In genomic region chr16:57616871-57617270, GRCh38 we compare ENCODE assay signal across 27 cellular contexts. TPM values are rescaled to one million over a fixed set of nuclear protein-coding genes. Genes with fewer than 3 reads are reported as not detected.
DNase-seq lines count a peak whose midpoint lies in the region; ATAC-seq and TF ChIP-seq lines count a peak whose summit lies in the region.
"Had no signal": no experiment of that assay in that cellular context is flagged by ENCODE, and none has a peak within 500 bp of the region (broad histone marks: within the 10 kb centered on the region; RNA-seq: fewer than 3 reads in every experiment).

No MANE protein-coding gene starts in this region.

- H3K36me3 ChIP-seq in thyroid gland, result no peaks in the 10 kb centered on the region
- H3K36me3 ChIP-seq: cardiac muscle cell, pancreas, upper lobe of left lung had no signal

- no peaks in the 10 kb centered on the region for H3K9me3 ChIP-seq in thyroid gland
- H3K9me3 ChIP-seq: pancreas, upper lobe of left lung had no signal

- H3K4me3 ChIP-seq in thyroid gland (replicated peaks in 1 of 3), result no peak overlapping the region
- H3K4me3 ChIP-seq: cardiac muscle cell, dorsolateral prefrontal cortex, pancreas, upper lobe of left lung had no signal

- H3K27me3 ChIP-seq in thyroid gland, result no peaks in the 10 kb centered on the region
- H3K27me3 ChIP-seq: cardiac muscle cell, dorsolateral prefrontal cortex, pancreas, upper lobe of left lung had no signal

- peaks cover 11% of the 10 kb centered on the region for H3K4me1 Mint-ChIP-seq in activated CD4-positive, alpha-beta T cell treated with anti-CD3 and anti-CD28 coated beads, Interleukin-2, amount 10 ng/mL, durations not matched to agents 24 days and 14 days

- ATAC-seq in left cardiac atrium, result peak in 1 of 2 donors; percentile 25
- ATAC-seq in GM19463 (IDR thresholded peaks at IDR 0.05; ENCODE audit: unreplicated experiment), result no peak
- ATAC-seq: HepG2; pancreas; stimulated activated naive CD8-positive, alpha-beta T cell treated with anti-CD3 and anti-CD28 coated beads, Interleukin-15, amount 100 ng/mL, for 72 hours had no signal

- peak overlapping the region; percentile 49 for H3K27ac Mint-ChIP-seq in activated CD4-positive, alpha-beta T cell treated with anti-CD3 and anti-CD28 coated beads, Interleukin-2, amount 10 ng/mL, durations not matched to agents 24 days and 14 days
- H3K27ac Mint-ChIP-seq: T-helper 1 cell treated with Interleukin-12 subunit alpha and Interleukin-12 subunit beta and Interleukin-4 antibody, amounts not matched to agents 30 μg/mL and 1 μg/mL, for 36 hours had no signal

- WGBS in thyroid gland, 2 donors, result 84 to 88% methylated on average over 4 of the region's 4 CpGs

- H3K36me3 Mint-ChIP-seq in activated CD4-positive, alpha-beta T cell treated with anti-CD3 and anti-CD28 coated beads, Interleukin-2, amount 10 ng/mL, durations not matched to agents 24 days and 14 days (ENCODE audit: low read depth), result no peaks in the 10 kb centered on the region
- H3K36me3 Mint-ChIP-seq: natural killer cell had no signal

- intact Hi-C loops in activated CD4-positive, alpha-beta T cell treated with anti-CD3 and anti-CD28 coated beads, Interleukin-2, amount 10 ng/mL, durations not matched to agents 24 days and 14 days (cut with micrococcal nuclease), result no loop called here
- intact Hi-C loops in left cardiac atrium (cut with DNase I), result no loop called here
- intact Hi-C loops in thyroid gland (cut with DNase I), result no loop called here

- CTCF ChIA-PET in RWPE1 (lab: Yijun Ruan, JAX), result no interaction called here

- peak overlapping the region; percentile 95 for H3K27ac ChIP-seq in RWPE1
- peak overlapping the region in 2 of 3 donors; percentile 94 to 99 for H3K27ac ChIP-seq in thyroid gland
- H3K27ac ChIP-seq: C4-2B, cardiac muscle cell, dorsolateral prefrontal cortex, upper lobe of left lung had no signal

- no peak for TF ChIP-seq CTCF in RWPE1 (conservative IDR thresholded peaks at IDR 0.05; ENCODE audit: low read depth)
- no peak for TF ChIP-seq CTCF in thyroid gland (IDR thresholded peaks at IDR 0.05)

- H3K4me3 Mint-ChIP-seq in activated CD4-positive, alpha-beta T cell treated with anti-CD3 and anti-CD28 coated beads, Interleukin-2, amount 10 ng/mL, durations not matched to agents 24 days and 14 days, result no peak overlapping the region
- H3K4me3 Mint-ChIP-seq: natural killer cell; stimulated activated naive CD8-positive, alpha-beta T cell treated with anti-CD3 and anti-CD28 coated beads, Interleukin-15, amount 100 ng/mL, for 72 hours; T-helper 1 cell treated with Interleukin-12 subunit alpha and Interleukin-12 subunit beta and Interleukin-4 antibody, amounts not matched to agents 30 μg/mL and 1 μg/mL, for 36 hours had no signal

- H3K9me3 Mint-ChIP-seq in activated CD4-positive, alpha-beta T cell treated with anti-CD3 and anti-CD28 coated beads, Interleukin-2, amount 10 ng/mL, durations not matched to agents 24 days and 14 days, result no peaks in the 10 kb centered on the region
- H3K9me3 Mint-ChIP-seq: natural killer cell; stimulated activated naive CD8-positive, alpha-beta T cell treated with anti-CD3 and anti-CD28 coated beads, Interleukin-15, amount 100 ng/mL, for 72 hours; T-helper 1 cell treated with Interleukin-12 subunit alpha and Interleukin-12 subunit beta and Interleukin-4 antibody, amounts not matched to agents 30 μg/mL and 1 μg/mL, for 36 hours had no signal

- peaks cover 29 to 43% of the 10 kb centered on the region in 2 donors for H3K4me1 ChIP-seq in thyroid gland

- POLR2A ChIA-PET in RWPE1 (lab: Yijun Ruan, JAX; ENCODE audit: low non-redundant PET), result no interaction called here

- no peaks in the 10 kb centered on the region for H3K27me3 Mint-ChIP-seq in activated CD4-positive, alpha-beta T cell treated with anti-CD3 and anti-CD28 coated beads, Interleukin-2, amount 10 ng/mL, durations not matched to agents 24 days and 14 days
- H3K27me3 Mint-ChIP-seq: stimulated activated naive CD8-positive, alpha-beta T cell treated with anti-CD3 and anti-CD28 coated beads, Interleukin-15, amount 100 ng/mL, for 72 hours had no signal

- DNase-seq in activated CD4-positive, alpha-beta T cell treated with anti-CD3 and anti-CD28 coated beads, Interleukin-2, amount 10 ng/mL, durations not matched to agents 24 days and 14 days, result no peak
- no peak for DNase-seq in activated CD4-positive, alpha-beta T cell treated with anti-CD3 and anti-CD28 coated beads, Interleukin-2, amount 50 U/mL, for 48 hours
- DNase-seq in RWPE1 (ENCODE audit: low spot score) (no peak), left cardiac atrium (peak; percentile 51), thyroid gland (peak in 1 of 2 donors; percentile 2), DMS153 treated with DMSO at 0.1 percent for 48 hours (lab: John Stamatoyannopoulos, UW; ENCODE audit: unreplicated experiment) (no peak), middle frontal gyrus (ENCODE audit: extremely low spot score, low spot score) (no peak)
- DNase-seq: activated CD4-positive, alpha-beta T cell treated with anti-CD3 and anti-CD28 coated beads for 48 hours; activated gamma-delta T cell treated with Interleukin-2 at 50 U/mL for 16 hours; amniotic stem cell; DMS 273 treated with DMSO at 0.1 percent for 48 hours; foreskin melanocyte; GDM1; mesendoderm; natural killer cell; NCI-H1417 treated with DMSO at 0.1 percent for 48 hours; SHP77; stimulated activated naive CD8-positive, alpha-beta T cell treated with anti-CD3 and anti-CD28 coated beads, Interleukin-15, amount 100 ng/mL, for 72 hours; upper lobe of left lung had no signal

- no peak for TF ChIP-seq POLR2A in thyroid gland (IDR thresholded peaks at IDR 0.05)

RNA-seq across cellular contexts. Expression of gene ADGRG1, which starts 11.6 kb away (rescaled TPM):
- 3.8 and 4.8 TPM in 2 replicates for total RNA-seq in activated CD4-positive, alpha-beta T cell treated with anti-CD3 and anti-CD28 coated beads, Interleukin-2, amount 10 ng/mL, durations not matched to agents 24 days and 14 days
- 10 to 100 TPM; 22.9 to 41.9 TPM for total RNA-seq in left cardiac atrium
- total RNA-seq in thyroid gland, result 100 to 1,000 TPM; 120 to 295 (median 239) TPM
- total RNA-seq: cardiac muscle cell had no signal

RNA-seq across cellular contexts. Expression of gene ADGRG3, which starts 51.2 kb away (rescaled TPM):
- not detected in 2 replicates for total RNA-seq in activated CD4-positive, alpha-beta T cell treated with anti-CD3 and anti-CD28 coated beads, Interleukin-2, amount 10 ng/mL, durations not matched to agents 24 days and 14 days
- total RNA-seq in left cardiac atrium (1 to 10 TPM in 1 of 2 donors, under 1 TPM in 1; 0.97 to 1.1 TPM), thyroid gland (10 to 100 TPM in 2 of 4 donors, 1 to 10 TPM in 2; 3.8 to 14.2 (median 8.2) TPM)
- total RNA-seq: A673, cardiac muscle cell had no signal
